ENCODE assay signal across 1 cellular context in the genomic region with DNA sequence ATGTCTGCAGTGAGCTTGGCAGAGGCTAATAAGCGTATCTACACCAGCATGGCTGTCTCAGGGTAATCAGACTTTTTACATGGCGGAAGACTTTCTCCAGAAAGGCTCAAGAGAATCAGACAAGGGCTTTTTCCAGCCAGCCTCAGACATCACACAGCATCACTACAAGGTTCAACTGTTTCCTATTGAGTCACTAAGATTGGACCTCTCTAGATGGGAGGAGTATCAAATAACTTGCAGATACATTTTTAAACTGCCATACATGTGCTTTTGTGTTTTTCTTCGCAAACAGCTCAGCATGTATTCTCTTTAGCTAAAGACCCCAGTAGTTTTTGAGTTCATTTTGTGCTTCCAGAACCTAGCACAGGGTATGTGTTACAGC.
TF ChIP-seq lines count a peak whose summit lies in the region.

No MANE protein-coding gene starts in this region.

TF ChIP-seq in H1, 55 proteins besides CTCF, POLR2A, EP300 and RAD21:
- TF ChIP-seq EGR1 (IDR thresholded peaks at IDR 0.05; ENCODE audit: borderline replicate concordance, low read depth, low read length) (no peak), SP4 (IDR thresholded peaks at IDR 0.05; ENCODE audit: low read length) (no peak), CREB1 (IDR thresholded peaks at IDR 0.05) (no peak), POLR2AphosphoS5 (IDR thresholded peaks at IDR 0.05; ENCODE audit: low read depth, low read length) (no peak)
